In the genomic region with DNA sequence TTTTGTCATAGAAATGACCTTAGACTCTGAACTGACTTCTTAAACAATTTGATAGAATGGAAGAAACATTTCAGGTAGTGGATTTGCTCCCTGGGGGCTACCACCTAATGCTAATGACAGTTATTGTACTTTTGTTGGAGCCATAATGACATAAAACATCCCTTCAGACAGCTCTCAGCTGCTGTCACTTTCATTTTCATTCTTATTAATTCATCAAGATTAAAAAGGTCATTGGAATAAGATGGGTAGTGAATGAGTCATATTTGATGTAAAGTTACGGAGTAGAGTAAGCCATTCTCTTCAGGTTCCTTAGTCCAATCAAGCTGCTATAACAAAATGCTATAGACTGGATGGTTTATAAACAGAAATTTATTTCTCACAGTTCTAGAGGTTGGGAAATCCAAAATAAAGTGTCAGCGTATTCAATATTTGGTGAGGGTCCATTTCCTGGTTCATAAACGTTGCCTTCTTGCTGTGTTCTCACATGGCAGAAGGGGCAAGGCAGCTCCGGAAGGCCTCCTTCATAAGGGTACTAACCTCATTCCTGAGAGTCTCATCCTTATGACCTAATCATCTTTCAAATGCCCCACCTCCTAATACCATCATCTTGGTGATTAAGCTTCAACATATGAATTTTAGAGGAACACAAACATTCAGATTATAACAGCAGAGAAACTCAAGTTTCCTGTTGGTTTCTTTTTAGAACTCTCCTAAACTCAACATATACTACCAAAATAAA, we compare ENCODE assay signal across 17 cellular contexts.
DNase-seq lines count a peak whose midpoint lies in the region; ATAC-seq and TF ChIP-seq lines count a peak whose summit lies in the region.
"Had no signal": no experiment of that assay in that cellular context is flagged by ENCODE, and none has a peak within 500 bp of the region (broad histone marks: within the 10 kb centered on the region; RNA-seq: fewer than 3 reads in every experiment).

No MANE protein-coding gene starts in this region.

- H3K27me3 Mint-ChIP-seq in activated naive CD8-positive, alpha-beta T cell treated with anti-CD3 and anti-CD28 coated beads, Interleukin-2, amount 10 ng/mL, durations not matched to agents 7 days and 5 days: no peaks in the 10 kb centered on the region
- H3K27me3 Mint-ChIP-seq in activated naive CD8-positive, alpha-beta T cell treated with anti-CD3 and anti-CD28 coated beads for 36 hours: peaks cover 10% of the 10 kb centered on the region
- peaks cover 1% of the 10 kb centered on the region; the same call in 1 of the 2 replicates for H3K27me3 Mint-ChIP-seq in HFFc6 (ENCODE audit: insufficient read depth)
- H3K27me3 Mint-ChIP-seq: activated CD4-positive, alpha-beta memory T cell treated with anti-CD3 and anti-CD28 coated beads for 36 hours; CD4-positive, alpha-beta T cell had no signal

- H3K27ac Mint-ChIP-seq in activated naive CD8-positive, alpha-beta T cell treated with anti-CD3 and anti-CD28 coated beads, Interleukin-2, amount 10 ng/mL, durations not matched to agents 7 days and 5 days: no peak overlapping the region
- no peak overlapping the region for H3K27ac Mint-ChIP-seq in activated naive CD8-positive, alpha-beta T cell treated with anti-CD3 and anti-CD28 coated beads for 36 hours
- no peak overlapping the region for H3K27ac Mint-ChIP-seq in HFFc6
- H3K27ac Mint-ChIP-seq: activated CD4-positive, alpha-beta memory T cell treated with anti-CD3 and anti-CD28 coated beads for 36 hours; CD4-positive, alpha-beta T cell had no signal

- DNase-seq in activated naive CD8-positive, alpha-beta T cell treated with anti-CD3 and anti-CD28 coated beads, Interleukin-2, amount 10 ng/mL, durations not matched to agents 7 days and 5 days: no peak
- no peak for DNase-seq in activated naive CD8-positive, alpha-beta T cell treated with anti-CD3 and anti-CD28 coated beads for 36 hours
- DNase-seq in NCI-H2107 (lab: John Stamatoyannopoulos, UW): no peak
- DNase-seq in HFFc6: no peak
- DNase-seq in medulla oblongata (ENCODE audit: extremely low spot score): no peak
- DNase-seq: activated CD4-positive, alpha-beta memory T cell treated with anti-CD3 and anti-CD28 coated beads for 36 hours; activated gamma-delta T cell treated with Interleukin-2 at 50 U/mL for 16 hours; CD4-positive, alpha-beta T cell; cortex of kidney; DMS79; foreskin melanocyte; left colon; mucosa of descending colon; NCI-H748 treated with DMSO at 0.1 percent for 48 hours had no signal

- no peaks in the 10 kb centered on the region for H3K9me3 Mint-ChIP-seq in activated naive CD8-positive, alpha-beta T cell treated with anti-CD3 and anti-CD28 coated beads, Interleukin-2, amount 10 ng/mL, durations not matched to agents 7 days and 5 days
- H3K9me3 Mint-ChIP-seq in activated naive CD8-positive, alpha-beta T cell treated with anti-CD3 and anti-CD28 coated beads for 36 hours: no peaks in the 10 kb centered on the region
- peaks cover 34% of the 10 kb centered on the region for H3K9me3 Mint-ChIP-seq in HFFc6
- H3K9me3 Mint-ChIP-seq: activated CD4-positive, alpha-beta memory T cell treated with anti-CD3 and anti-CD28 coated beads for 36 hours; CD4-positive, alpha-beta T cell had no signal

- no peaks in the 10 kb centered on the region for H3K4me1 Mint-ChIP-seq in activated naive CD8-positive, alpha-beta T cell treated with anti-CD3 and anti-CD28 coated beads, Interleukin-2, amount 10 ng/mL, durations not matched to agents 7 days and 5 days
- peaks cover 8% of the 10 kb centered on the region for H3K4me1 Mint-ChIP-seq in activated naive CD8-positive, alpha-beta T cell treated with anti-CD3 and anti-CD28 coated beads for 36 hours
- H3K4me1 Mint-ChIP-seq in HFFc6 (ENCODE audit: low read depth): no peaks in the 10 kb centered on the region

- H3K4me3 Mint-ChIP-seq in activated naive CD8-positive, alpha-beta T cell treated with anti-CD3 and anti-CD28 coated beads, Interleukin-2, amount 10 ng/mL, durations not matched to agents 7 days and 5 days: no peak overlapping the region
- no peak overlapping the region for H3K4me3 Mint-ChIP-seq in activated naive CD8-positive, alpha-beta T cell treated with anti-CD3 and anti-CD28 coated beads for 36 hours
- H3K4me3 Mint-ChIP-seq in HFFc6: no peak overlapping the region
- H3K4me3 Mint-ChIP-seq: activated CD4-positive, alpha-beta memory T cell treated with anti-CD3 and anti-CD28 coated beads for 36 hours; CD4-positive, alpha-beta T cell had no signal

- peak; percentile 56 for ATAC-seq in activated naive CD8-positive, alpha-beta T cell treated with anti-CD3 and anti-CD28 coated beads, Interleukin-2, amount 10 ng/mL, durations not matched to agents 7 days and 5 days (ENCODE audit: low read depth)
- ATAC-seq in HG02642 (IDR thresholded peaks at IDR 0.05; ENCODE audit: poor library complexity, unreplicated experiment): peak; percentile 50
- ATAC-seq in HG03442 (IDR thresholded peaks at IDR 0.05; ENCODE audit: unreplicated experiment): peak; percentile 66
- no peak for ATAC-seq in HG03457 (IDR thresholded peaks at IDR 0.05; ENCODE audit: unreplicated experiment)
- ATAC-seq: left colon, mucosa of descending colon had no signal

- TF ChIP-seq CTCF in HFFc6 (IDR thresholded peaks at IDR 0.05): no peak

- POLR2A ChIA-PET in activated naive CD8-positive, alpha-beta T cell treated with anti-CD3 and anti-CD28 coated beads, Interleukin-2, amount 10 ng/mL, durations not matched to agents 7 days and 5 days (lab: Charles Lee): no interaction called here

- no peaks in the 10 kb centered on the region for H3K36me3 Mint-ChIP-seq in activated naive CD8-positive, alpha-beta T cell treated with anti-CD3 and anti-CD28 coated beads, Interleukin-2, amount 10 ng/mL, durations not matched to agents 7 days and 5 days
- no peaks in the 10 kb centered on the region for H3K36me3 Mint-ChIP-seq in activated naive CD8-positive, alpha-beta T cell treated with anti-CD3 and anti-CD28 coated beads for 36 hours
- no peaks in the 10 kb centered on the region for H3K36me3 Mint-ChIP-seq in HFFc6 (ENCODE audit: low read depth)
- H3K36me3 Mint-ChIP-seq: activated CD4-positive, alpha-beta memory T cell treated with anti-CD3 and anti-CD28 coated beads for 36 hours had no signal
